In the genomic region with DNA sequence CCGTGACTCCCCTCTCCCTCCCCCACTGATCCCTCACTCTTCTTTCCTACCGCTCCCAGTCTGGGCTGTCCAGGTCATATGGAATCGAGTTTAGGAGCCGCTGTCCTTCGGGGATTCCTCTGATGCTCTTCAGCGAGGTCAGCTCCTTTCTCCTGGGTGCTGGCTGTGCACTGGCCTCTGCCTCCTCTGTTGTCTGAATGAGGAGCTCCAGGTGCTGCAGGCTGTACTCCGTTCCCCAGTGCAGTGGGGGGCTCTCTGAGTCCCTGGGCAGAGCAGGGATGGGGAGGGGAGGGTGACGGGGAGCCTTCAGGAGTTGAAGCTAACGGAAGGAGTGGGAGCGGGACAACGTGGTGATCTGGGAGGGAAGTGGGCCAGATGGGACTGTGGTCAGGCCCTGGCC, we compare ENCODE assay signal across 24 cellular contexts. TPM values are rescaled to one million over a fixed set of nuclear protein-coding genes. Genes with fewer than 3 reads are reported as not detected.
"Had no signal": no experiment of that assay in that cellular context is flagged by ENCODE, and none has a peak within 500 bp of the region (broad histone marks: within the 10 kb centered on the region; RNA-seq: fewer than 3 reads in every experiment).

No MANE protein-coding gene starts in this region.

- H3K9me3 ChIP-seq: esophagus muscularis mucosa, gastrocnemius medialis, heart right ventricle, left ventricle myocardium inferior, lower lobe of right lung, psoas muscle, right lobe of liver, stomach, thoracic aorta, transverse colon had no signal

- H3K4me3 ChIP-seq: esophagus muscularis mucosa, gastrocnemius medialis, heart right ventricle, left ventricle myocardium inferior, lower lobe of right lung, neural progenitor cell, psoas muscle, right lobe of liver, stomach, thoracic aorta, transverse colon had no signal

- H3K9me3 Mint-ChIP-seq: memory B cell; natural killer cell treated with Interleukin-12 subunit alpha and Interleukin-12 subunit beta and Interleukin-15 and Interleukin-18, amount 100 ng/mL, for 72 hours; neural progenitor cell; stimulated activated memory B cell treated with anti-CD40 and anti-IgM and Interleukin-4, amounts not matched to agents 10 μg/mL and 1 μg/mL and 100 μg/mL, for 72 hours had no signal

- DNase-seq: cortex of kidney; effector memory CD4-positive, alpha-beta T cell; gastrocnemius medialis; heart right ventricle; hypothalamus; left ventricle myocardium inferior; lower lobe of right lung; midbrain; occipital lobe; psoas muscle; retina; right lobe of liver; stimulated activated CD4-positive, alpha-beta T cell treated with anti-CD3 and anti-CD28 coated beads, Interleukin-4, amount 100 ng/mL, for 1 hour; stomach; substantia nigra; transverse colon had no signal

- H3K36me3 ChIP-seq: esophagus muscularis mucosa, gastrocnemius medialis, heart right ventricle, left ventricle myocardium inferior, lower lobe of right lung, neural progenitor cell, right lobe of liver, stomach, thoracic aorta, transverse colon had no signal

- H3K4me1 Mint-ChIP-seq: neural progenitor cell; stimulated activated memory B cell treated with anti-CD40 and anti-IgM and Interleukin-4, amounts not matched to agents 10 μg/mL and 1 μg/mL and 100 μg/mL, for 72 hours had no signal

- H3K4me2 ChIP-seq: neural progenitor cell had no signal

- H3K27me3 ChIP-seq: gastrocnemius medialis, neural progenitor cell, right lobe of liver, stomach, transverse colon had no signal

- H3K27ac ChIP-seq: esophagus muscularis mucosa, gastrocnemius medialis, heart right ventricle, left ventricle myocardium inferior, lower lobe of right lung, neural progenitor cell, parathyroid adenoma, psoas muscle, right lobe of liver, stomach, thoracic aorta, transverse colon had no signal

- H3K36me3 Mint-ChIP-seq: memory B cell; neural progenitor cell; stimulated activated memory B cell treated with anti-CD40 and anti-IgM and Interleukin-4, amounts not matched to agents 10 μg/mL and 1 μg/mL and 100 μg/mL, for 72 hours had no signal

- H3K4me1 ChIP-seq: lower lobe of right lung, parathyroid adenoma, psoas muscle, right lobe of liver, transverse colon had no signal

- H3K9ac ChIP-seq: neural progenitor cell, parathyroid adenoma had no signal

- ATAC-seq: gastrocnemius medialis; psoas muscle; stimulated activated memory B cell treated with anti-CD40 and anti-IgM and Interleukin-4, amounts not matched to agents 10 μg/mL and 1 μg/mL and 100 μg/mL, for 72 hours had no signal

- H3K27ac Mint-ChIP-seq: memory B cell; natural killer cell treated with Interleukin-12 subunit alpha and Interleukin-12 subunit beta and Interleukin-15 and Interleukin-18, amount 100 ng/mL, for 72 hours; stimulated activated memory B cell treated with anti-CD40 and anti-IgM and Interleukin-4, amounts not matched to agents 10 μg/mL and 1 μg/mL and 100 μg/mL, for 72 hours had no signal

- H3K4me3 Mint-ChIP-seq: memory B cell; natural killer cell treated with Interleukin-12 subunit alpha and Interleukin-12 subunit beta and Interleukin-15 and Interleukin-18, amount 100 ng/mL, for 72 hours; neural progenitor cell; stimulated activated memory B cell treated with anti-CD40 and anti-IgM and Interleukin-4, amounts not matched to agents 10 μg/mL and 1 μg/mL and 100 μg/mL, for 72 hours had no signal

RNA-seq across cellular contexts. Expression of gene TLR5, which starts 59.3 kb away (rescaled TPM):
- total RNA-seq: fibroblast of villous mesenchyme had no signal
